ENCODE assay signal across 1 cellular context in genomic region chr1:8524637-8525157, GRCh38.
TF ChIP-seq lines count a peak whose summit lies in the region.

No MANE protein-coding gene starts in this region.

TF ChIP-seq in IMR-90, 13 proteins besides CTCF, POLR2A, EP300 and RAD21 (continued from another document):
- TF ChIP-seq ELK1 (IDR thresholded peaks at IDR 0.05; ENCODE audit: borderline replicate concordance, low read depth, low read length) = no peak
